22 cellular contexts compared by ENCODE assay signal in the genomic region with DNA sequence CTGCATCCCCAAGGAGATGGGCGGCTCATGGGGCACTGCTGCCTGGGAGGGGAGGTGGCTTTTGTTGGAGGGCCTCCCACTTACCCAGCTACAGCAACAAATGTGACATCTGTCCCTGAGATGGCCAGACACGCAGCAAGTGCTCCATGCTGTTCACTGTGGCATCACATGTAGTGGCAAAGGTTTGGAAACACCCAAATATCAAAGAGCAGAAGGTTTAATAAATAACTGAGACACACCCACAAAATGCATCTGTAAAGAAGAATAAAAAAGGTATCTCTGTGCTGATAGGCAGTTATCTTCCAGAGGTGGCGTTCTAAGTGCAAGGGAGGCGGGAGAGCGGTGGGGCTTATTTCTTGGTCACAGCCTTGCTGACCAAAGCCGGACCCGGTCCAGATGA.
"Had no signal": no experiment of that assay in that cellular context is flagged by ENCODE, and none has a peak within 500 bp of the region (broad histone marks: within the 10 kb centered on the region; RNA-seq: fewer than 3 reads in every experiment).

No MANE protein-coding gene starts in this region.

- DNase-seq: colonic mucosa; effector CD8-positive, alpha-beta T cell; endodermal cell; foreskin keratinocyte; heart left ventricle; left cardiac atrium; left ventricle myocardium inferior; lower lobe of right lung; naive thymus-derived CD4-positive, alpha-beta T cell; stimulated activated naive B cell treated with anti-CD40 and anti-IgM and Interleukin-4, amounts not matched to agents 10 μg/mL and 1 μg/mL and 100 μg/mL, for 72 hours; upper lobe of right lung; uterus had no signal

- ATAC-seq: foreskin keratinocyte; gastroesophageal sphincter; heart left ventricle; left cardiac atrium; naive thymus-derived CD4-positive, alpha-beta T cell; sciatic nerve; stimulated activated naive B cell treated with anti-CD40 and anti-IgM and Interleukin-4, amounts not matched to agents 10 μg/mL and 1 μg/mL and 100 μg/mL, for 72 hours; upper lobe of right lung had no signal

- H3K27me3 ChIP-seq: colonic mucosa, foreskin keratinocyte, right atrium auricular region had no signal

- H3K4me3 ChIP-seq: colonic mucosa, esophagus muscularis mucosa, gastroesophageal sphincter, heart left ventricle, hepatocyte, left ventricle myocardium inferior, lower lobe of right lung, neural progenitor cell, prostate gland, right atrium auricular region, thoracic aorta, tibial nerve, upper lobe of right lung, uterus had no signal

- FAIRE-seq: endothelial cell of umbilical vein had no signal

- H3K27ac ChIP-seq: colonic mucosa, esophagus muscularis mucosa, foreskin keratinocyte, gastroesophageal sphincter, heart left ventricle, hepatocyte, left ventricle myocardium inferior, lower lobe of right lung, neural progenitor cell, prostate gland, right atrium auricular region, thoracic aorta, tibial nerve, upper lobe of right lung, uterus had no signal

- H3K9ac ChIP-seq: neural progenitor cell had no signal

- H3K9me3 ChIP-seq: colonic mucosa, esophagus muscularis mucosa, gastroesophageal sphincter, heart left ventricle, left ventricle myocardium inferior, lower lobe of right lung, prostate gland, right atrium auricular region, thoracic aorta, tibial nerve, upper lobe of right lung, uterus had no signal

- H3K4me1 ChIP-seq: colonic mucosa, esophagus muscularis mucosa, foreskin keratinocyte, gastroesophageal sphincter, heart left ventricle, left ventricle myocardium inferior, lower lobe of right lung, neural progenitor cell, prostate gland, right atrium auricular region, tibial nerve, upper lobe of right lung, uterus had no signal

- H3K36me3 ChIP-seq: colonic mucosa, esophagus muscularis mucosa, gastroesophageal sphincter, heart left ventricle, left ventricle myocardium inferior, lower lobe of right lung, neural progenitor cell, prostate gland, right atrium auricular region, thoracic aorta, tibial nerve, upper lobe of right lung, uterus had no signal
